ENCODE assay signal across 8 cellular contexts in genomic region chr3:190513409-190514162, GRCh38. TPM values are rescaled to one million over a fixed set of nuclear protein-coding genes. Genes with fewer than 3 reads are reported as not detected.
DNase-seq lines count a peak whose midpoint lies in the region; ATAC-seq and TF ChIP-seq lines count a peak whose summit lies in the region.

A gene with protein sequence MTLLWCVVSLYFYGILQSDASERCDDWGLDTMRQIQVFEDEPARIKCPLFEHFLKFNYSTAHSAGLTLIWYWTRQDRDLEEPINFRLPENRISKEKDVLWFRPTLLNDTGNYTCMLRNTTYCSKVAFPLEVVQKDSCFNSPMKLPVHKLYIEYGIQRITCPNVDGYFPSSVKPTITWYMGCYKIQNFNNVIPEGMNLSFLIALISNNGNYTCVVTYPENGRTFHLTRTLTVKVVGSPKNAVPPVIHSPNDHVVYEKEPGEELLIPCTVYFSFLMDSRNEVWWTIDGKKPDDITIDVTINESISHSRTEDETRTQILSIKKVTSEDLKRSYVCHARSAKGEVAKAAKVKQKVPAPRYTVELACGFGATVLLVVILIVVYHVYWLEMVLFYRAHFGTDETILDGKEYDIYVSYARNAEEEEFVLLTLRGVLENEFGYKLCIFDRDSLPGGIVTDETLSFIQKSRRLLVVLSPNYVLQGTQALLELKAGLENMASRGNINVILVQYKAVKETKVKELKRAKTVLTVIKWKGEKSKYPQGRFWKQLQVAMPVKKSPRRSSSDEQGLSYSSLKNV (plus strand): TSS chr3:190514085. CDS start chr3:190564290, 50,205 bp downstream.

- H3K27ac Mint-ChIP-seq in GM23338: no peak within 1 kb of the TSS

- H3K79me2 ChIP-seq in GM23338 (replicated peaks; ENCODE audit: insufficient read depth): no peaks in the 10 kb centered on the region

- H3K23ac ChIP-seq in neuronal stem cell (ENCODE audit: low read depth, low read length, poor library complexity): no peak within 1 kb of the TSS

- no peak within 1 kb of the TSS for H4K91ac ChIP-seq in neuronal stem cell (ENCODE audit: low read depth, low read length, poor library complexity)

- H3K9me2 ChIP-seq in GM23338 (ENCODE audit: insufficient read depth): no peaks in the 10 kb centered on the region

- H3K4me2 ChIP-seq in GM23338 (peak within 1 kb of the TSS; percentile 92), neuronal stem cell (ENCODE audit: insufficient read depth, low read length, poor library complexity, severe bottlenecking) (peak within 1 kb of the TSS; percentile 69)

- peaks cover 48% of the 10 kb centered on the region for H3K27me3 ChIP-seq in GM23338 (ENCODE audit: insufficient read depth)
- H3K27me3 ChIP-seq in foreskin keratinocyte: no peaks in the 10 kb centered on the region
- H3K27me3 ChIP-seq in neuronal stem cell (ENCODE audit: control insufficient read depth in 3 of 3, insufficient read depth in 3 of 3, low read depth in 1 of 3, low read length in 3 of 3): peaks cover 0 to 35% (median 19%) of the 10 kb centered on the region in 3 experiments
- no peaks in the 10 kb centered on the region for H3K27me3 ChIP-seq in subcutaneous abdominal adipose tissue (ENCODE audit: control insufficient read depth in 5 of 5, insufficient read depth in 4 of 5, low read length in 5 of 5)

- no peaks in the 10 kb centered on the region for H3K79me1 ChIP-seq in neuronal stem cell (ENCODE audit: low read depth, low read length)

- H4K8ac ChIP-seq in neuronal stem cell (ENCODE audit: low read depth, low read length): no peak within 1 kb of the TSS

- ATAC-seq in GM23338: peak; percentile 96
- ATAC-seq in foreskin keratinocyte: peak; percentile 94

- H2BK12ac ChIP-seq in neuronal stem cell (ENCODE audit: low read length): peak within 1 kb of the TSS; percentile 18

- H3K36me3 Mint-ChIP-seq in GM23338 (ENCODE audit: low read depth): no peaks in the 10 kb centered on the region; the same call in 2 of the 3 replicates

- H3K27me3 Mint-ChIP-seq in GM23338 (ENCODE audit: insufficient read depth, low read depth, poor library complexity): peaks cover 19% of the 10 kb centered on the region

- H3K27ac ChIP-seq in GM23338 (ENCODE audit: low read depth) (no peak within 1 kb of the TSS), foreskin keratinocyte (peak within 1 kb of the TSS; percentile 67), neuronal stem cell (replicated peaks; ENCODE audit: low read length) (no peak within 1 kb of the TSS), subcutaneous abdominal adipose tissue (ENCODE audit: low read depth, low read length) (peak within 1 kb of the TSS; percentile 26)

- WGBS in neuronal stem cell (ENCODE audit: extremely low coverage in 2 of 2, insufficient read length in 2 of 2, insufficient replicate concordance in 1 of 2), 2 donors: no CpG with 5 or more reads among the region's 64 CpGs

- peak; percentile 53 for TF ChIP-seq CTCF in GM23338 (conservative IDR thresholded peaks at IDR 0.05; ENCODE audit: low read depth in 2 of 2)
- peak; percentile 91 for TF ChIP-seq CTCF in foreskin keratinocyte (conservative IDR thresholded peaks at IDR 0.05)

- H4K20me1 ChIP-seq in GM23338 (replicated peaks; ENCODE audit: insufficient read depth): no peaks in the 10 kb centered on the region

- H3K4ac ChIP-seq in neuronal stem cell (ENCODE audit: low read length): no peak within 1 kb of the TSS

- no peak within 1 kb of the TSS for H2BK5ac ChIP-seq in neuronal stem cell (ENCODE audit: low read length)

- peak within 1 kb of the TSS; percentile 53 for H2BK15ac ChIP-seq in neuronal stem cell (ENCODE audit: low read length)

- H3K9ac ChIP-seq in neuronal stem cell (ENCODE audit: low read depth, low read length, poor library complexity): peak within 1 kb of the TSS; percentile 93
- H3K9ac ChIP-seq in subcutaneous abdominal adipose tissue (ENCODE audit: low read length in 5 of 5): peak within 1 kb of the TSS; percentile 79 to 91 (median 85)

- no peaks in the 10 kb centered on the region for H3K9me3 ChIP-seq in neuronal stem cell (replicated peaks in 1 of 2; ENCODE audit: control insufficient read depth in 2 of 2, insufficient read depth in 1 of 2, low read depth in 1 of 2, low read length in 2 of 2)
- no peaks in the 10 kb centered on the region for H3K9me3 ChIP-seq in subcutaneous abdominal adipose tissue (ENCODE audit: control insufficient read depth in 5 of 5, low read length in 5 of 5)

- DNase-seq in EL: peak; percentile 94
- DNase-seq in GM23338 (ENCODE audit: low spot score): peak; percentile 93
- peak; percentile 89 for DNase-seq in LHCN-M2 (ENCODE audit: low read depth)
- DNase-seq in SIG-M5 treated with dmso at 0.1 percent for 504 hours (lab: John Stamatoyannopoulos, UW; ENCODE audit: unreplicated experiment): peak; percentile 97
- DNase-seq in activated gamma-delta T cell treated with anti-CD3 and anti-CD28 coated beads, Interleukin-2, amount 50 U/mL, for 16 hours (ENCODE audit: low read depth): peak; percentile 72
- peak; percentile 88 to 95 for DNase-seq in foreskin keratinocyte
- peak; percentile 85 for DNase-seq in neuronal stem cell (ENCODE audit: low spot score)

- H3K14ac ChIP-seq in neuronal stem cell (ENCODE audit: low read length): peak within 1 kb of the TSS; percentile 85

- H3K18ac ChIP-seq in neuronal stem cell (ENCODE audit: low read length): peak within 1 kb of the TSS; percentile 88

- H3F3A ChIP-seq in GM23338 (replicated peaks; ENCODE audit: low read depth): no peaks in the 10 kb centered on the region

- no peaks in the 10 kb centered on the region for H3K36me3 ChIP-seq in GM23338 (ENCODE audit: insufficient read depth)
- H3K36me3 ChIP-seq in neuronal stem cell (replicated peaks in 1 of 2; ENCODE audit: control insufficient read depth in 2 of 2, insufficient read depth in 2 of 2, low read length in 2 of 2): no peaks in the 10 kb centered on the region
- no peaks in the 10 kb centered on the region for H3K36me3 ChIP-seq in subcutaneous abdominal adipose tissue (ENCODE audit: control insufficient read depth in 5 of 5, insufficient read depth in 5 of 5, low read length in 5 of 5)

- H2AFZ ChIP-seq in GM23338: peak within 1 kb of the TSS; percentile 100
- H2AFZ ChIP-seq in neuronal stem cell (ENCODE audit: low read length): peak within 1 kb of the TSS; percentile 99

- no peak within 1 kb of the TSS for H2AK5ac ChIP-seq in neuronal stem cell (ENCODE audit: low read depth, low read length)

- H3K4me3 ChIP-seq in GM23338 (peak within 1 kb of the TSS; percentile 86), neuronal stem cell (ENCODE audit: low read length in 2 of 2) (peak within 1 kb of the TSS; percentile 68 to 89), subcutaneous abdominal adipose tissue (ENCODE audit: low read depth in 1 of 5, low read length in 5 of 5) (peak within 1 kb of the TSS; percentile 79 to 96 (median 92))

- peak within 1 kb of the TSS; percentile 82 for H3K4me3 Mint-ChIP-seq in GM23338

- no peaks in the 10 kb centered on the region for H3K9me3 Mint-ChIP-seq in GM23338

- H2BK120ac ChIP-seq in neuronal stem cell (ENCODE audit: low read depth, low read length): no peak within 1 kb of the TSS

- peaks cover 15% of the 10 kb centered on the region for H3K4me1 Mint-ChIP-seq in GM23338

- H3K4me1 ChIP-seq in GM23338 (ENCODE audit: insufficient read depth): peaks cover 5% of the 10 kb centered on the region; the same call in 1 of the 2 replicates
- H3K4me1 ChIP-seq in foreskin keratinocyte: peaks cover 23% of the 10 kb centered on the region
- peaks cover 0 to 3% of the 10 kb centered on the region in 2 donors for H3K4me1 ChIP-seq in neuronal stem cell (ENCODE audit: control insufficient read depth in 2 of 2, insufficient read depth in 1 of 2, low read depth in 1 of 2, low read length in 2 of 2)
- H3K4me1 ChIP-seq in subcutaneous abdominal adipose tissue (ENCODE audit: control insufficient read depth in 5 of 5, insufficient read depth in 5 of 5, low read length in 5 of 5): peaks cover 5 to 18% (median 13%) of the 10 kb centered on the region in 5 donors

TF ChIP-seq in GM23338, 12 proteins besides CTCF, POLR2A, EP300 and RAD21:
- TF ChIP-seq, protein P1, sequence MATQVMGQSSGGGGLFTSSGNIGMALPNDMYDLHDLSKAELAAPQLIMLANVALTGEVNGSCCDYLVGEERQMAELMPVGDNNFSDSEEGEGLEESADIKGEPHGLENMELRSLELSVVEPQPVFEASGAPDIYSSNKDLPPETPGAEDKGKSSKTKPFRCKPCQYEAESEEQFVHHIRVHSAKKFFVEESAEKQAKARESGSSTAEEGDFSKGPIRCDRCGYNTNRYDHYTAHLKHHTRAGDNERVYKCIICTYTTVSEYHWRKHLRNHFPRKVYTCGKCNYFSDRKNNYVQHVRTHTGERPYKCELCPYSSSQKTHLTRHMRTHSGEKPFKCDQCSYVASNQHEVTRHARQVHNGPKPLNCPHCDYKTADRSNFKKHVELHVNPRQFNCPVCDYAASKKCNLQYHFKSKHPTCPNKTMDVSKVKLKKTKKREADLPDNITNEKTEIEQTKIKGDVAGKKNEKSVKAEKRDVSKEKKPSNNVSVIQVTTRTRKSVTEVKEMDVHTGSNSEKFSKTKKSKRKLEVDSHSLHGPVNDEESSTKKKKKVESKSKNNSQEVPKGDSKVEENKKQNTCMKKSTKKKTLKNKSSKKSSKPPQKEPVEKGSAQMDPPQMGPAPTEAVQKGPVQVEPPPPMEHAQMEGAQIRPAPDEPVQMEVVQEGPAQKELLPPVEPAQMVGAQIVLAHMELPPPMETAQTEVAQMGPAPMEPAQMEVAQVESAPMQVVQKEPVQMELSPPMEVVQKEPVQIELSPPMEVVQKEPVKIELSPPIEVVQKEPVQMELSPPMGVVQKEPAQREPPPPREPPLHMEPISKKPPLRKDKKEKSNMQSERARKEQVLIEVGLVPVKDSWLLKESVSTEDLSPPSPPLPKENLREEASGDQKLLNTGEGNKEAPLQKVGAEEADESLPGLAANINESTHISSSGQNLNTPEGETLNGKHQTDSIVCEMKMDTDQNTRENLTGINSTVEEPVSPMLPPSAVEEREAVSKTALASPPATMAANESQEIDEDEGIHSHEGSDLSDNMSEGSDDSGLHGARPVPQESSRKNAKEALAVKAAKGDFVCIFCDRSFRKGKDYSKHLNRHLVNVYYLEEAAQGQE (IDR thresholded peaks at IDR 0.05; ENCODE audit: unreplicated experiment): no peak
- TF ChIP-seq POLR2AphosphoS5 (IDR thresholded peaks at IDR 0.05; ENCODE audit: low read depth): peak; percentile 47; the same call in 1 of the 2 replicates

RNA-seq across cellular contexts. Expression of the gene that starts here (rescaled TPM):
- 3.6 and 5.0 TPM in 2 replicates for total RNA-seq in GM23338 (2014; rRNA removed; shearing (Covaris generic))
- polyA plus RNA-seq in GM23338 (2016; fragmentation: Nextera tagmentation; extraction: Ambion mirVana): 3.4 and 3.6 TPM in 2 replicates
- 8.0 and 8.8 TPM in 2 replicates for total RNA-seq in LHCN-M2 (2014; rRNA removed)
- 3.3 TPM for polyA plus RNA-seq in LHCN-M2 (2012)
- 33.1 and 44.5 TPM in 2 replicates for total RNA-seq in foreskin keratinocyte
- polyA plus RNA-seq in foreskin keratinocyte: 7.8 and 12.7 TPM in 2 replicates
- 2.6 TPM for polyA plus RNA-seq in neuronal stem cell (2013, experiment 1 of 2)
- polyA plus RNA-seq in neuronal stem cell (2013, experiment 2 of 2): 4.0 TPM

Comparison
In these comparisons a context has a peak if more than half of its experiments do, and no peak if none do; other contexts are left out.
1. H3K27ac ChIP-seq: peak in foreskin keratinocyte (single experiment) and subcutaneous abdominal adipose tissue (single experiment); none in GM23338 (single experiment) and neuronal stem cell (single experiment).
2. Peak in every context shown above with its lines, with median percentiles within 50 percentile points of each other: DNase-seq and H3K4me3 ChIP-seq.